16 cellular contexts compared by ENCODE assay signal in the genomic region with DNA sequence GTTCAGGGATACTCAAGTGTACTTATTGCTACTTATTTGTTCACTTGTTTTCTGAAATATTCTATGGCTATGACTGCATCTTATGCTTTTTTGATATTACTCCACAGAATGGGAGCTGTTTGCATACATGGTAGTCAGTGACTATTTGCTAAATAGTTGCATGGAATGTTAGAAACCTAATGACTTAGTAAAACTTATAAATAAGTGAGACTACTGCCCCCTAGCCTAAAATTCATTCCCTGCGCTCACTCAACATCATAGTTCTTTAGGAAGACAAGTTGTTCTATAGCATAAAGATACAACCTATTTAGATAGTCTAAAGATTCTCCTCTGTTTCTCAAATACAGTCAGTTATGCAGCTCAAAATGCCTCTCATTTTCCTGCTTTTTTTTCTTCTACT.
DNase-seq lines count a peak whose midpoint lies in the region; ATAC-seq and TF ChIP-seq lines count a peak whose summit lies in the region.
"Had no signal": no experiment of that assay in that cellular context is flagged by ENCODE, and none has a peak within 500 bp of the region (broad histone marks: within the 10 kb centered on the region; RNA-seq: fewer than 3 reads in every experiment).

No MANE protein-coding gene starts in this region.

- H3K27ac Mint-ChIP-seq in chondrocyte (ENCODE audit: unreplicated experiment): no peak overlapping the region
- H3K27ac Mint-ChIP-seq in neural progenitor cell: no peak overlapping the region
- H3K27ac Mint-ChIP-seq: activated CD4-positive, alpha-beta memory T cell treated with anti-CD3 and anti-CD28 coated beads, Interleukin-2, amount 10 ng/mL, durations not matched to agents 7 days and 5 days; T-helper 17 cell had no signal

- no peak overlapping the region for H3K9ac ChIP-seq in neural progenitor cell

- no peak overlapping the region for H3K4me2 ChIP-seq in neural progenitor cell

- H3F3A ChIP-seq in neural progenitor cell (ENCODE audit: low read depth): no peaks in the 10 kb centered on the region

- H3K36me3 Mint-ChIP-seq in chondrocyte (ENCODE audit: low read depth) (no peaks in the 10 kb centered on the region), neural progenitor cell (no peaks in the 10 kb centered on the region)

- H3K27me3 Mint-ChIP-seq in chondrocyte (ENCODE audit: low read depth): no peaks in the 10 kb centered on the region
- no peaks in the 10 kb centered on the region for H3K27me3 Mint-ChIP-seq in neural progenitor cell (ENCODE audit: insufficient read depth, low read depth)
- H3K27me3 Mint-ChIP-seq: activated CD4-positive, alpha-beta memory T cell treated with anti-CD3 and anti-CD28 coated beads, Interleukin-2, amount 10 ng/mL, durations not matched to agents 7 days and 5 days; T-helper 17 cell had no signal

- H3K4me3 ChIP-seq in LNCaP clone FGC (ENCODE audit: low read depth, low read length) (no peak overlapping the region), neural progenitor cell (no peak overlapping the region)
- H3K4me3 ChIP-seq: colonic mucosa, spleen, thyroid gland had no signal

- H3K79me2 ChIP-seq in neural progenitor cell (ENCODE audit: low read depth): no peaks in the 10 kb centered on the region

- TF ChIP-seq CTCF in LNCaP clone FGC (IDR thresholded peaks at IDR 0.05; ENCODE audit: control insufficient read depth, extremely low read depth, insufficient read depth) (peak; percentile 47), chondrocyte (IDR thresholded peaks at IDR 0.05) (peak; percentile 73), neural progenitor cell (IDR thresholded peaks at IDR 0.05) (peak; percentile 66)

- H3K36me3 ChIP-seq in neural progenitor cell: no peaks in the 10 kb centered on the region
- H3K36me3 ChIP-seq: colonic mucosa, spleen, thyroid gland had no signal

- H3K27me3 ChIP-seq in neural progenitor cell: no peaks in the 10 kb centered on the region
- H3K27me3 ChIP-seq: colonic mucosa, spleen, thyroid gland had no signal

- H3K27ac ChIP-seq in neural progenitor cell: no peak overlapping the region
- H3K27ac ChIP-seq: colonic mucosa, spleen, thyroid gland had no signal

- DNase-seq in ELR (ENCODE audit: low read depth): peak; percentile 36
- DNase-seq in LNCaP clone FGC (ENCODE audit: low read depth): no peak
- DNase-seq in chondrocyte (ENCODE audit: low spot score): no peak
- DNase-seq in neural progenitor cell (ENCODE audit: low spot score): peak; percentile 29
- DNase-seq in HT-29 (ENCODE audit: low spot score): no peak
- DNase-seq in DMS79 (lab: John Stamatoyannopoulos, UW): no peak
- DNase-seq: activated CD4-positive, alpha-beta memory T cell treated with anti-CD3 and anti-CD28 coated beads, Interleukin-2, amount 10 ng/mL, durations not matched to agents 7 days and 5 days; activated naive CD4-positive, alpha-beta T cell; colonic mucosa; left ventricle myocardium superior; NCI-H2171 treated with DMSO at 0.1 percent for 48 hours; spleen; T-helper 17 cell; thyroid gland had no signal

- H3K4me3 Mint-ChIP-seq in chondrocyte (ENCODE audit: unreplicated experiment) (no peak overlapping the region), neural progenitor cell (no peak overlapping the region)
- H3K4me3 Mint-ChIP-seq: activated CD4-positive, alpha-beta memory T cell treated with anti-CD3 and anti-CD28 coated beads, Interleukin-2, amount 10 ng/mL, durations not matched to agents 7 days and 5 days; T-helper 17 cell had no signal

- no peak for ATAC-seq in activated CD4-positive, CD25-positive, alpha-beta regulatory T cell treated with anti-CD3 and anti-CD28 coated beads, Interleukin-2, amount 50 U/mL, for 24 hours
- no peak for ATAC-seq in SK-N-SH treated with all-trans-retinoic acid at 6 μM for 48 hours
- ATAC-seq: left ventricle myocardium superior, T-helper 17 cell had no signal

- no peak overlapping the region for H2AFZ ChIP-seq in neural progenitor cell (replicated peaks)

- H3K4me1 ChIP-seq in neural progenitor cell: no peaks in the 10 kb centered on the region
- H3K4me1 ChIP-seq: colonic mucosa, spleen, thyroid gland had no signal

- H4K20me1 ChIP-seq in neural progenitor cell (ENCODE audit: low read depth): no peaks in the 10 kb centered on the region

- peaks cover 44% of the 10 kb centered on the region for H3K4me1 Mint-ChIP-seq in chondrocyte (ENCODE audit: low read depth)
- no peaks in the 10 kb centered on the region for H3K4me1 Mint-ChIP-seq in neural progenitor cell
- H3K4me1 Mint-ChIP-seq: activated CD4-positive, alpha-beta memory T cell treated with anti-CD3 and anti-CD28 coated beads, Interleukin-2, amount 10 ng/mL, durations not matched to agents 7 days and 5 days; T-helper 17 cell had no signal

- peaks cover 6% of the 10 kb centered on the region for H3K9me3 Mint-ChIP-seq in chondrocyte (ENCODE audit: low read depth)
- no peaks in the 10 kb centered on the region for H3K9me3 Mint-ChIP-seq in neural progenitor cell
- H3K9me3 Mint-ChIP-seq: activated CD4-positive, alpha-beta memory T cell treated with anti-CD3 and anti-CD28 coated beads, Interleukin-2, amount 10 ng/mL, durations not matched to agents 7 days and 5 days had no signal

- no peaks in the 10 kb centered on the region for H3K9me3 ChIP-seq in neural progenitor cell (ENCODE audit: low read depth)
- H3K9me3 ChIP-seq: colonic mucosa, spleen, thyroid gland had no signal

TF ChIP-seq in SK-N-SH treated with all-trans-retinoic acid at 6 μM for 48 hours, 23 proteins besides CTCF, POLR2A, EP300 and RAD21:
- TF ChIP-seq ZNF70 (CRISPR knock-in tag; IDR thresholded peaks at IDR 0.05): no peak
- TF ChIP-seq GLIS3 (CRISPR knock-in tag; IDR thresholded peaks at IDR 0.05): no peak
- no peak for TF ChIP-seq TCF4 (CRISPR knock-in tag; IDR thresholded peaks at IDR 0.05; ENCODE audit: borderline replicate concordance)
- TF ChIP-seq ZFP30 (CRISPR knock-in tag; IDR thresholded peaks at IDR 0.05): no peak
- no peak for TF ChIP-seq PPARA (CRISPR knock-in tag; IDR thresholded peaks at IDR 0.05; ENCODE audit: borderline replicate concordance)

Comparison
In these comparisons a context has a peak if more than half of its experiments do, and no peak if none do; other contexts are left out.
1. DNase-seq: peak in ELR (single experiment) and neural progenitor cell (single experiment); none in LNCaP clone FGC (single experiment), chondrocyte (single experiment), HT-29 (single experiment) and DMS79 (single experiment).
2. Peak in every context shown above with its lines, with median percentiles within 50 percentile points of each other: CTCF ChIP-seq.